8 cellular contexts compared by ENCODE assay signal in the genomic region with DNA sequence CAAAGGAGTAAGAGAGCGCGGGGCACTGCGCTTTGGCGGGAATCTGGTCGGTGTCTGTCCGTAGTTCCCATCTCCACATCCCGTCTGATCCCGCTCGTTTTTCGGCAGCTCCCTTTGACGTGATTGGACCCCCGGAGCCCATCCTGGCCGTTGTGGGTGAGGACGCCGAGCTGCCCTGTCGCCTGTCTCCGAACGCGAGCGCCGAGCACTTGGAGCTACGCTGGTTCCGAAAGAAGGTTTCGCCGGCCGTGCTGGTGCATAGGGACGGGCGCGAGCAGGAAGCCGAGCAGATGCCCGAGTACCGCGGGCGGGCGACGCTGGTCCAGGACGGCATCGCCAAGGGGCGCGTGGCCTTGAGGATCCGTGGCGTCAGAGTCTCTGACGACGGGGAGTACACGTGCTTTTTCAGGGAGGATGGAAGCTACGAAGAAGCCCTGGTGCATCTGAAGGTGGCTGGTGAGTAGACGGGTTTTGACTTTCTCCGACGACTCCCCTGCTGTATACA. TPM values are rescaled to one million over a fixed set of nuclear protein-coding genes. Genes with fewer than 3 reads are reported as not detected.
DNase-seq lines count a peak whose midpoint lies in the region; ATAC-seq and TF ChIP-seq lines count a peak whose summit lies in the region.

No MANE protein-coding gene starts in this region.

- H3K9me3 Mint-ChIP-seq in brain: peaks cover 0 to 9% (median 3%) of the 10 kb centered on the region in 5 experiments

- peak overlapping the region; percentile 79 to 86 (median 81) for H3K4me3 Mint-ChIP-seq in brain

- H3K4me1 Mint-ChIP-seq in brain: peaks cover 11% of the 10 kb centered on the region

- DNase-seq in GM03348 (ENCODE audit: low spot score) (peak; percentile 33), T follicular helper cell (ENCODE audit: low read depth) (peak; percentile 4), left lobe of liver (ENCODE audit: low spot score) (no peak), COLO829 (ENCODE audit: low spot score) (no peak), cerebellar cortex (ENCODE audit: low spot score) (no peak)
- DNase-seq in stimulated activated CD4-positive, alpha-beta T cell treated with anti-CD3 and anti-CD28 coated beads, Interleukin-4, amount 100 ng/mL, for 48 hours (ENCODE audit: low read depth in 2 of 2): peak; percentile 16 to 17

- ATAC-seq in left lobe of liver: peak; percentile 47
- ATAC-seq in GM21529 (IDR thresholded peaks at IDR 0.05; ENCODE audit: unreplicated experiment): no peak

- H3K27me3 Mint-ChIP-seq in brain: peaks cover 67% of the 10 kb centered on the region

- no peak overlapping the region for H3K27ac Mint-ChIP-seq in brain

- no peak for TF ChIP-seq CTCF in brain (conservative IDR thresholded peaks at IDR 0.05)

- H3K36me3 Mint-ChIP-seq in brain: no peaks in the 10 kb centered on the region

RNA-seq across cellular contexts. Expression of gene BTN1A1, which starts 1.4 kb away (rescaled TPM):
- 0.36 TPM for polyA plus RNA-seq in brain (ENCODE audit: insufficient read depth, low read depth, low replicate concordance)
- total RNA-seq in left lobe of liver: not detected

RNA-seq across cellular contexts. Expression of gene HMGN4, which starts 36.6 kb away (rescaled TPM):
- 70.0 TPM for polyA plus RNA-seq in brain (ENCODE audit: insufficient read depth, low read depth, low replicate concordance)
- 4.7 TPM for total RNA-seq in left lobe of liver

RNA-seq across cellular contexts. Expression of gene BTN2A1, which starts 43.8 kb away (rescaled TPM):
- 15.6 TPM for polyA plus RNA-seq in brain (ENCODE audit: insufficient read depth, low read depth, low replicate concordance)
- 5.0 TPM for total RNA-seq in left lobe of liver

Comparison
In these comparisons a context has a peak if more than half of its experiments do, and no peak if none do; other contexts are left out.
1. DNase-seq: peak in GM03348 (single experiment), T follicular helper cell (single experiment) and stimulated activated CD4-positive, alpha-beta T cell treated with anti-CD3 and anti-CD28 coated beads, Interleukin-4, amount 100 ng/mL, for 48 hours (2 of 2); none in left lobe of liver (single experiment), COLO829 (single experiment) and cerebellar cortex (single experiment).